8 cellular contexts compared by ENCODE assay signal in the genomic region with DNA sequence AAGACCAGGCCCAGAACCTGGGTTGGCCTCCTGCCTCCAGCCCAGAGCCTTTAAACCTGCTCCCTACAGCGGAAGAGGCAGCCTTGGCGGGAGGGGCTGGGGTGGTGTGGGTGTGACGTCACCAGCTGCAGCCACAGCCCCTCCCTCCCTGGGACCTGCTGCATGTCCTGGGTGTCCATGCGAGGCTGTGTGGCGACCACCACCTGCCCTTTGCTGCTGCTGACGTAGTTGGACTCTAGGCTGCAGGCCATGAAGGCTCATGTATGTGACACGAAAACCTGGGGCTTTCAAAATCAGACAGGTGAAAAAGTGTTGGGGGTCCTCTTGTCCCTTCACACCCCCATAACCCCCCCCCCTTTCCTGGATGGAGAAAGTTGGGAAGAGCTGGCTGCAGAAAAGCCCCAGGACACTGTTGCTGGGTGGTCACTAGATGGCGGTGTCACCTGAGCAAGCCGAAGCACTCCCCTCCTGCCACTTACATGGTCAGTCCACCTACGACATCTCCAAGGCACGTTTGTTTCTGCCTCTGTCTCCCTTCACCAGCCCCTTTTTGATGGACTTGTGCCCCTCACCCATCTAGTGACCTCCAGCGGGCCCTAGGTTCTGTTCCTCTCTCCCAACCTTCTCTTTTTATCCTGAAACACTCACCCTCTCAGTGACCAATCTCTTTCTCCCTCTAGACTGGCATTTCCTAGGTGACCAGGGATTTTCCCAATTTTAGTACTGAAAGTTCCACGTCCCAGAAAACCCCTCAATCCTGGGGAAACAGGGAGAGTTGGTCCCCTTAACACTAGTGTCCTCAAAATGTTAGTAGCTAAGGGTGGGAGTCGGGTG. TPM values are rescaled to one million over a fixed set of nuclear protein-coding genes. Genes with fewer than 3 reads are reported as not detected.
A peak's percentile ranks its signal among the peaks of the same experiment; 100 is the strongest.
DNase-seq lines count a peak whose midpoint lies in the region; ATAC-seq and TF ChIP-seq lines count a peak whose summit lies in the region.

No MANE protein-coding gene starts in this region.

- H3K4me3 ChIP-seq in OCI-LY7 (ENCODE audit: low read depth, low read length, poor library complexity, severe bottlenecking) (no peak overlapping the region), retinal pigment epithelial cell (ENCODE audit: low read length) (no peak overlapping the region)

- DNase-seq in DMS 273 (lab: John Stamatoyannopoulos, UW; ENCODE audit: unreplicated experiment) (peak; percentile 61), HS-5 (ENCODE audit: low read depth) (peak; percentile 13), OCI-LY7 (ENCODE audit: low spot score) (peak; percentile 53), left cardiac atrium (no peak), retinal pigment epithelial cell (ENCODE audit: low read depth) (peak; percentile 20)
- peak; percentile 49 for DNase-seq in activated naive CD8-positive, alpha-beta T cell treated with anti-CD3 and anti-CD28 coated beads, Interleukin-2, amount 10 ng/mL, durations not matched to agents 7 days and 5 days

- H3K4me1 Mint-ChIP-seq in activated naive CD8-positive, alpha-beta T cell treated with anti-CD3 and anti-CD28 coated beads, Interleukin-2, amount 10 ng/mL, durations not matched to agents 7 days and 5 days = peaks cover 3% of the 10 kb centered on the region

- no peaks in the 10 kb centered on the region for H3K9me3 ChIP-seq in OCI-LY7 (ENCODE audit: low read length)

- no peaks in the 10 kb centered on the region for H3K9me3 Mint-ChIP-seq in activated naive CD8-positive, alpha-beta T cell treated with anti-CD3 and anti-CD28 coated beads, Interleukin-2, amount 10 ng/mL, durations not matched to agents 7 days and 5 days

- H2AFZ ChIP-seq in OCI-LY7 (ENCODE audit: low read length) = no peak overlapping the region

- intact Hi-C loops in OCI-LY7 (cut with micrococcal nuclease; ENCODE audit: unreplicated experiment) = loop anchor here (1.0 to 10.0 kb wide), 4 partner anchors 74 to 614 kb away; a partner anchor contains a TSS
- intact Hi-C loops in left cardiac atrium (cut with DNase I) = loop anchor here (2.0 to 10.0 kb wide), 4 partner anchors 71 to 324 kb away; no protein-coding TSS in a partner anchor

- peak; percentile 71 for ATAC-seq in activated naive CD8-positive, alpha-beta T cell treated with anti-CD3 and anti-CD28 coated beads, Interleukin-2, amount 10 ng/mL, durations not matched to agents 7 days and 5 days (ENCODE audit: low read depth)
- ATAC-seq in left cardiac atrium (peak; percentile 84 to 89), HG03045 (IDR thresholded peaks at IDR 0.05; ENCODE audit: unreplicated experiment) (no peak), HG02981 (IDR thresholded peaks at IDR 0.05; ENCODE audit: unreplicated experiment) (no peak)

- no peaks in the 10 kb centered on the region for H3K36me3 Mint-ChIP-seq in activated naive CD8-positive, alpha-beta T cell treated with anti-CD3 and anti-CD28 coated beads, Interleukin-2, amount 10 ng/mL, durations not matched to agents 7 days and 5 days

- no peak overlapping the region for H3K4me2 ChIP-seq in OCI-LY7 (ENCODE audit: low read length)

- no peak overlapping the region for H3K4me3 Mint-ChIP-seq in activated naive CD8-positive, alpha-beta T cell treated with anti-CD3 and anti-CD28 coated beads, Interleukin-2, amount 10 ng/mL, durations not matched to agents 7 days and 5 days

- H3K27ac Mint-ChIP-seq in activated naive CD8-positive, alpha-beta T cell treated with anti-CD3 and anti-CD28 coated beads, Interleukin-2, amount 10 ng/mL, durations not matched to agents 7 days and 5 days = no peak overlapping the region

- CTCF ChIA-PET in OCI-LY7 (lab: Charles Lee; ENCODE audit: unreplicated experiment) = no interaction called here

- TF ChIP-seq CTCF in OCI-LY7 (conservative IDR thresholded peaks at IDR 0.05; ENCODE audit: low read length) = peak; percentile 85
- TF ChIP-seq CTCF in retinal pigment epithelial cell (conservative IDR thresholded peaks at IDR 0.05; ENCODE audit: low read depth, low read length) = peak; percentile 91

- no peaks in the 10 kb centered on the region for H3K36me3 ChIP-seq in OCI-LY7 (ENCODE audit: insufficient read depth, low read length)

- no peaks in the 10 kb centered on the region for H4K20me1 ChIP-seq in OCI-LY7 (ENCODE audit: insufficient read depth, low read length)

- no peaks in the 10 kb centered on the region for H3K79me2 ChIP-seq in OCI-LY7 (ENCODE audit: insufficient read depth, low read depth, low read length)

- no peaks in the 10 kb centered on the region for H3K4me1 ChIP-seq in OCI-LY7 (ENCODE audit: insufficient read depth, low read length, poor library complexity, severe bottlenecking)

- no TSS peak for BruUV-seq in OCI-LY7 (replicated peaks; lab: Mats Ljungman, UMichigan)

- POLR2A ChIA-PET in OCI-LY7 (lab: Charles Lee) = no interaction called here
- POLR2A ChIA-PET in activated naive CD8-positive, alpha-beta T cell treated with anti-CD3 and anti-CD28 coated beads, Interleukin-2, amount 10 ng/mL, durations not matched to agents 7 days and 5 days (lab: Charles Lee) = no interaction called here

- H3K27ac ChIP-seq in OCI-LY7 (ENCODE audit: low read depth, low read length, poor library complexity, severe bottlenecking) = no peak overlapping the region

- no peaks in the 10 kb centered on the region for H3K9me2 ChIP-seq in OCI-LY7 (ENCODE audit: insufficient read depth, low read length)

- peaks cover 7% of the 10 kb centered on the region for H3K27me3 Mint-ChIP-seq in activated naive CD8-positive, alpha-beta T cell treated with anti-CD3 and anti-CD28 coated beads, Interleukin-2, amount 10 ng/mL, durations not matched to agents 7 days and 5 days

RNA-seq across cellular contexts. Expression of a gene that starts 35.2 kb away (rescaled TPM):
- not detected in 2 replicates for total RNA-seq in OCI-LY7 (2014; rRNA removed; shearing (Covaris generic))
- total RNA-seq in OCI-LY7 (2022) = not detected in 2 replicates
- total RNA-seq in activated naive CD8-positive, alpha-beta T cell treated with anti-CD3 and anti-CD28 coated beads, Interleukin-2, amount 10 ng/mL, durations not matched to agents 7 days and 5 days = not detected
- under 1 TPM in 1 of 2 donors, not detected in 1; 0.18 TPM for total RNA-seq in left cardiac atrium

Comparison
In these comparisons a context has a peak if more than half of its experiments do, and no peak if none do; other contexts are left out.
1. ATAC-seq: peak in activated naive CD8-positive, alpha-beta T cell treated with anti-CD3 and anti-CD28 coated beads, Interleukin-2, amount 10 ng/mL, durations not matched to agents 7 days and 5 days (single experiment) and left cardiac atrium (2 of 2); none in HG03045 (single experiment) and HG02981 (single experiment).